1 cellular context compared by ENCODE assay signal in genomic region chr17:80970044-80970761, GRCh38.
TF ChIP-seq lines count a peak whose summit lies in the region.

No MANE protein-coding gene starts in this region.

TF ChIP-seq in HepG2, 621 proteins besides CTCF, POLR2A, EP300 and RAD21 (continued from another document):
- TF ChIP-seq GLMP (CRISPR knock-in tag; IDR thresholded peaks at IDR 0.05; ENCODE audit: borderline replicate concordance) (no peak), FOXO1 (CRISPR knock-in tag; IDR thresholded peaks at IDR 0.05) (0 out of 2 replicates have a peak, but pooled peaks have one; percentile 12), ZKSCAN1 (IDR thresholded peaks at IDR 0.05; ENCODE audit: low read length) (no peak), ZNF510 (CRISPR knock-in tag; IDR thresholded peaks at IDR 0.05; ENCODE audit: low read depth) (no peak), ZFP37 (CRISPR knock-in tag; IDR thresholded peaks at IDR 0.05; ENCODE audit: borderline replicate concordance) (no peak), ZNF12 (CRISPR knock-in tag; IDR thresholded peaks at IDR 0.05) (no peak)
- TF ChIP-seq, protein P1, sequence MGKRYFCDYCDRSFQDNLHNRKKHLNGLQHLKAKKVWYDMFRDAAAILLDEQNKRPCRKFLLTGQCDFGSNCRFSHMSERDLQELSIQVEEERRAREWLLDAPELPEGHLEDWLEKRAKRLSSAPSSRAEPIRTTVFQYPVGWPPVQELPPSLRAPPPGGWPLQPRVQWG (CRISPR knock-in tag; IDR thresholded peaks at IDR 0.05; ENCODE audit: borderline replicate concordance, low read depth), result no peak
- TF ChIP-seq, protein P2, sequence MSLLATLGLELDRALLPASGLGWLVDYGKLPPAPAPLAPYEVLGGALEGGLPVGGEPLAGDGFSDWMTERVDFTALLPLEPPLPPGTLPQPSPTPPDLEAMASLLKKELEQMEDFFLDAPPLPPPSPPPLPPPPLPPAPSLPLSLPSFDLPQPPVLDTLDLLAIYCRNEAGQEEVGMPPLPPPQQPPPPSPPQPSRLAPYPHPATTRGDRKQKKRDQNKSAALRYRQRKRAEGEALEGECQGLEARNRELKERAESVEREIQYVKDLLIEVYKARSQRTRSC (CRISPR knock-in tag; IDR thresholded peaks at IDR 0.05; ENCODE audit: low read depth), result no peak
- TF ChIP-seq, protein P3, sequence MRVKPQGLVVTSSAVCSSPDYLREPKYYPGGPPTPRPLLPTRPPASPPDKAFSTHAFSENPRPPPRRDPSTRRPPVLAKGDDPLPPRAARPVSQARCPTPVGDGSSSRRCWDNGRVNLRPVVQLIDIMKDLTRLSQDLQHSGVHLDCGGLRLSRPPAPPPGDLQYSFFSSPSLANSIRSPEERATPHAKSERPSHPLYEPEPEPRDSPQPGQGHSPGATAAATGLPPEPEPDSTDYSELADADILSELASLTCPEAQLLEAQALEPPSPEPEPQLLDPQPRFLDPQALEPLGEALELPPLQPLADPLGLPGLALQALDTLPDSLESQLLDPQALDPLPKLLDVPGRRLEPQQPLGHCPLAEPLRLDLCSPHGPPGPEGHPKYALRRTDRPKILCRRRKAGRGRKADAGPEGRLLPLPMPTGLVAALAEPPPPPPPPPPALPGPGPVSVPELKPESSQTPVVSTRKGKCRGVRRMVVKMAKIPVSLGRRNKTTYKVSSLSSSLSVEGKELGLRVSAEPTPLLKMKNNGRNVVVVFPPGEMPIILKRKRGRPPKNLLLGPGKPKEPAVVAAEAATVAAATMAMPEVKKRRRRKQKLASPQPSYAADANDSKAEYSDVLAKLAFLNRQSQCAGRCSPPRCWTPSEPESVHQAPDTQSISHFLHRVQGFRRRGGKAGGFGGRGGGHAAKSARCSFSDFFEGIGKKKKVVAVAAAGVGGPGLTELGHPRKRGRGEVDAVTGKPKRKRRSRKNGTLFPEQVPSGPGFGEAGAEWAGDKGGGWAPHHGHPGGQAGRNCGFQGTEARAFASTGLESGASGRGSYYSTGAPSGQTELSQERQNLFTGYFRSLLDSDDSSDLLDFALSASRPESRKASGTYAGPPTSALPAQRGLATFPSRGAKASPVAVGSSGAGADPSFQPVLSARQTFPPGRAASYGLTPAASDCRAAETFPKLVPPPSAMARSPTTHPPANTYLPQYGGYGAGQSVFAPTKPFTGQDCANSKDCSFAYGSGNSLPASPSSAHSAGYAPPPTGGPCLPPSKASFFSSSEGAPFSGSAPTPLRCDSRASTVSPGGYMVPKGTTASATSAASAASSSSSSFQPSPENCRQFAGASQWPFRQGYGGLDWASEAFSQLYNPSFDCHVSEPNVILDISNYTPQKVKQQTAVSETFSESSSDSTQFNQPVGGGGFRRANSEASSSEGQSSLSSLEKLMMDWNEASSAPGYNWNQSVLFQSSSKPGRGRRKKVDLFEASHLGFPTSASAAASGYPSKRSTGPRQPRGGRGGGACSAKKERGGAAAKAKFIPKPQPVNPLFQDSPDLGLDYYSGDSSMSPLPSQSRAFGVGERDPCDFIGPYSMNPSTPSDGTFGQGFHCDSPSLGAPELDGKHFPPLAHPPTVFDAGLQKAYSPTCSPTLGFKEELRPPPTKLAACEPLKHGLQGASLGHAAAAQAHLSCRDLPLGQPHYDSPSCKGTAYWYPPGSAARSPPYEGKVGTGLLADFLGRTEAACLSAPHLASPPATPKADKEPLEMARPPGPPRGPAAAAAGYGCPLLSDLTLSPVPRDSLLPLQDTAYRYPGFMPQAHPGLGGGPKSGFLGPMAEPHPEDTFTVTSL (CRISPR knock-in tag; IDR thresholded peaks at IDR 0.05; ENCODE audit: borderline replicate concordance), result no peak
